In the genomic region with DNA sequence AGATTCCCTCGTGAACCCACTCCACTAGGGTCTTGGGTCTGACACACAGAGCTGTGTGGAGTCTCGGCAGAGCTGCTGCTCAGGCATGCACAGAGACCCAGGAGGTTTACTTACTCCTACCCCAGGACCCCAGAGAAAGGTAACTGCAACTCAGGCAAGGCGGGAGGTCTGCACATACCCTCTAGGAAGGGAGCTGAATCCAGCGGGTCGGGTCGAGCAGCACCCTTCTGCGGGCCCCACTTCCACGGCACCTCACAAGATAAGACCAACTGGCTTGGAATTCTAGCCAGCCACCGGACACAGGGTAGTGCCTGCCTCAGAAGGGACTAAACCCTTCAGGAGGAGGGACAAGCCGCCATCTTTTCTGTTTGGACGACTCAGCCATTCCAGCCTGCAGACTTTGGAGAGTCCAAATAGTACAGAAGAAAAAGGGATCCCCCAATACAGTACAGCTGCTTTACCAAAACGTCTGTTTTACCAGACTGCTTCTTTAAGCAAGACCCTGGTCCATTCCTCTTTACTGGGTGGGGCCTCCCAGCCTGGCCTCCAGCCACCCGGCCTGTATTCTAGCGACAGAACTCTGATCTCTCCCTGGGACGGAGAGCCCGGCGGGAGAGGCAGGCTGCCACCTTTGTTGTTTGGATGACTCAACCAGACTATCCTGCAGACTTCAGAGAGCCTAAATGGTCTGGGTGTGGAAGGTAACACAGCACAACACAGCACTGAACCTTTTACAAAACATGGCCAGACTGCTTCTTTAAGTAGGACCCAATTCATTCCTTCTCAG, we compare ENCODE assay signal across 17 cellular contexts.
DNase-seq lines count a peak whose midpoint lies in the region; ATAC-seq and TF ChIP-seq lines count a peak whose summit lies in the region.
"Had no signal": no experiment of that assay in that cellular context is flagged by ENCODE, and none has a peak within 500 bp of the region (broad histone marks: within the 10 kb centered on the region; RNA-seq: fewer than 3 reads in every experiment).

No MANE protein-coding gene starts in this region.

- H3K14ac ChIP-seq in neuronal stem cell (ENCODE audit: low read length), result no peak overlapping the region

- DNase-seq in ELF-1 (ENCODE audit: low read depth, low spot score), result peak; percentile 15
- DNase-seq in PC-9, result no peak
- DNase-seq in neuronal stem cell (ENCODE audit: low spot score), result no peak
- DNase-seq in upper lobe of left lung, result peak in 1 of 2 donors; percentile 20
- no peak for DNase-seq in vagina (ENCODE audit: extremely low spot score in 2 of 2)
- no peak for DNase-seq in hepatocyte (ENCODE audit: low spot score)
- DNase-seq in tibial nerve (ENCODE audit: low spot score in 2 of 2), result no peak
- DNase-seq: ACHN; BE2C; C1 segment of cervical spinal cord; CD4-positive, alpha-beta memory T cell; DMS153; DMS79; GF-D8; GM23248 had no signal

- H3K36me3 ChIP-seq in PC-9 (ENCODE audit: low read depth) (no peaks in the 10 kb centered on the region), neuronal stem cell (replicated peaks in 1 of 2; ENCODE audit: control insufficient read depth in 2 of 2, insufficient read depth in 2 of 2, low read length in 2 of 2) (no peaks in the 10 kb centered on the region), upper lobe of left lung (no peaks in the 10 kb centered on the region), vagina (no peaks in the 10 kb centered on the region), hepatocyte (replicated peaks; ENCODE audit: insufficient read depth, low read depth) (no peaks in the 10 kb centered on the region), tibial nerve (no peaks in the 10 kb centered on the region)
- H3K36me3 ChIP-seq: BE2C, HAP-1 had no signal

- H3K9me3 ChIP-seq in PC-9 (ENCODE audit: insufficient read depth, low read depth) (no peaks in the 10 kb centered on the region), neuronal stem cell (replicated peaks in 1 of 2; ENCODE audit: control insufficient read depth in 2 of 2, insufficient read depth in 1 of 2, low read depth in 1 of 2, low read length in 2 of 2) (no peaks in the 10 kb centered on the region), upper lobe of left lung (no peaks in the 10 kb centered on the region), vagina (no peaks in the 10 kb centered on the region), hepatocyte (ENCODE audit: low read depth) (no peaks in the 10 kb centered on the region), tibial nerve (no peaks in the 10 kb centered on the region)
- H3K9me3 ChIP-seq: BE2C, HAP-1 had no signal

- H3K79me1 ChIP-seq in neuronal stem cell (ENCODE audit: low read depth, low read length), result no peaks in the 10 kb centered on the region

- TF ChIP-seq POLR2A in upper lobe of left lung (IDR thresholded peaks at IDR 0.05), result no peak
- no peak for TF ChIP-seq POLR2A in vagina (IDR thresholded peaks at IDR 0.05)
- TF ChIP-seq POLR2A in tibial nerve (IDR thresholded peaks at IDR 0.05), result no peak

- peak; percentile 17 to 19 for ATAC-seq in upper lobe of left lung (ENCODE audit: low FRiP score in 2 of 2)

- H3K9me2 ChIP-seq in PC-9 (ENCODE audit: insufficient read depth), result no peaks in the 10 kb centered on the region
- H3K9me2 ChIP-seq in hepatocyte (replicated peaks; ENCODE audit: insufficient read depth), result no peaks in the 10 kb centered on the region

- no peaks in the 10 kb centered on the region for H3K4me1 ChIP-seq in PC-9 (replicated peaks; ENCODE audit: insufficient read depth)
- H3K4me1 ChIP-seq in neuronal stem cell (ENCODE audit: control insufficient read depth in 2 of 2, insufficient read depth in 1 of 2, low read depth in 1 of 2, low read length in 2 of 2), result peaks cover 0 to 5% of the 10 kb centered on the region in 2 donors
- H3K4me1 ChIP-seq in upper lobe of left lung, result no peaks in the 10 kb centered on the region
- H3K4me1 ChIP-seq in vagina, result no peaks in the 10 kb centered on the region
- no peaks in the 10 kb centered on the region for H3K4me1 ChIP-seq in hepatocyte (ENCODE audit: insufficient read depth)
- H3K4me1 ChIP-seq in tibial nerve, result no peaks in the 10 kb centered on the region
- H3K4me1 ChIP-seq: BE2C, HAP-1 had no signal

- TF ChIP-seq CTCF in PC-9 (conservative IDR thresholded peaks at IDR 0.05) (no peak), upper lobe of left lung (IDR thresholded peaks at IDR 0.05) (no peak), vagina (IDR thresholded peaks at IDR 0.05) (no peak), hepatocyte (IDR thresholded peaks at IDR 0.05; ENCODE audit: poor library complexity) (no peak), tibial nerve (IDR thresholded peaks at IDR 0.05) (no peak)

- H3K27me3 ChIP-seq in PC-9 (ENCODE audit: insufficient read depth, low read depth), result no peaks in the 10 kb centered on the region
- no peaks in the 10 kb centered on the region for H3K27me3 ChIP-seq in neuronal stem cell (ENCODE audit: control insufficient read depth in 3 of 3, insufficient read depth in 3 of 3, low read depth in 1 of 3, low read length in 3 of 3)
- H3K27me3 ChIP-seq in upper lobe of left lung, result no peaks in the 10 kb centered on the region
- no peaks in the 10 kb centered on the region for H3K27me3 ChIP-seq in vagina
- H3K27me3 ChIP-seq in hepatocyte, result no peaks in the 10 kb centered on the region
- H3K27me3 ChIP-seq in tibial nerve, result no peaks in the 10 kb centered on the region
- H3K27me3 ChIP-seq: BE2C had no signal

- intact Hi-C loops in PC-9 (cut with micrococcal nuclease; ENCODE audit: unreplicated experiment) (no loop called here), vagina (cut with DNase I) (loop anchor here (2.0 kb wide), 1 partner anchor 28 kb away; no protein-coding TSS in a partner anchor)

- no peak overlapping the region for H2BK5ac ChIP-seq in neuronal stem cell (ENCODE audit: low read length)

- no peak overlapping the region for H3K27ac ChIP-seq in PC-9
- no peak overlapping the region for H3K27ac ChIP-seq in neuronal stem cell (replicated peaks; ENCODE audit: low read length)
- H3K27ac ChIP-seq in upper lobe of left lung, result no peak overlapping the region
- no peak overlapping the region for H3K27ac ChIP-seq in vagina
- H3K27ac ChIP-seq in hepatocyte, result no peak overlapping the region
- H3K27ac ChIP-seq in tibial nerve, result no peak overlapping the region
- H3K27ac ChIP-seq: GM23248, HL-60 had no signal

- H3K18ac ChIP-seq in neuronal stem cell (ENCODE audit: low read length), result peak overlapping the region; percentile 61

- H4K8ac ChIP-seq in neuronal stem cell (ENCODE audit: low read depth, low read length), result no peak overlapping the region

- POLR2A ChIA-PET in PC-9 (lab: Charles Lee; ENCODE audit: unreplicated experiment), result no interaction called here

- no peak overlapping the region for H4K91ac ChIP-seq in neuronal stem cell (ENCODE audit: low read depth, low read length, poor library complexity)

- CTCF ChIA-PET in PC-9 (lab: Charles Lee), result no interaction called here

- no peak for TF ChIP-seq EP300 in upper lobe of left lung (IDR thresholded peaks at IDR 0.05)
- TF ChIP-seq EP300 in tibial nerve (IDR thresholded peaks at IDR 0.05), result no peak

- peak overlapping the region; percentile 30; the same call in 1 of the 2 replicates for H3K4me2 ChIP-seq in PC-9
- H3K4me2 ChIP-seq in neuronal stem cell (ENCODE audit: insufficient read depth, low read length, poor library complexity, severe bottlenecking), result no peak overlapping the region
- H3K4me2 ChIP-seq in hepatocyte, result no peak overlapping the region

- H3K4ac ChIP-seq in neuronal stem cell (ENCODE audit: low read length), result no peak overlapping the region

- H2BK120ac ChIP-seq in neuronal stem cell (ENCODE audit: low read depth, low read length), result peak overlapping the region; percentile 1

- no peak overlapping the region for H2BK12ac ChIP-seq in neuronal stem cell (ENCODE audit: low read length)

- H3K4me3 ChIP-seq in PC-9 (no peak overlapping the region), neuronal stem cell (ENCODE audit: low read length in 2 of 2) (no peak overlapping the region), upper lobe of left lung (no peak overlapping the region), vagina (no peak overlapping the region), hepatocyte (no peak overlapping the region), tibial nerve (no peak overlapping the region)
- H3K4me3 ChIP-seq: GM23248, HAP-1 had no signal

- no TSS peak for BruUV-seq in PC-9 (replicated peaks; lab: Mats Ljungman, UMichigan)

- H2AFZ ChIP-seq in PC-9 (no peak overlapping the region), neuronal stem cell (ENCODE audit: low read length) (peak overlapping the region; percentile 43), hepatocyte (no peak overlapping the region)
- H2AFZ ChIP-seq: GM23248 had no signal

- no peaks in the 10 kb centered on the region for H3F3A ChIP-seq in PC-9 (ENCODE audit: insufficient read depth, low read depth)

- H3K9ac ChIP-seq in neuronal stem cell (ENCODE audit: low read depth, low read length, poor library complexity), result no peak overlapping the region
- H3K9ac ChIP-seq: GM23248 had no signal

- no CpG with 5 or more reads among the region's 17 CpGs for WGBS in neuronal stem cell (ENCODE audit: extremely low coverage in 2 of 2, insufficient read length in 2 of 2, insufficient replicate concordance in 1 of 2), 2 donors
- WGBS in upper lobe of left lung, 2 donors, result 88 to 93% methylated on average over 10 to 17 of the region's 17 CpGs
- WGBS in hepatocyte (ENCODE audit: low lambda C conversion rate, missing lambda C conversion rate), result 75% methylated on average over 17 of the region's 17 CpGs
- WGBS in tibial nerve, 2 donors, result 88 to 89% methylated on average over 14 to 17 of the region's 17 CpGs

- no peak overlapping the region for H2BK15ac ChIP-seq in neuronal stem cell (ENCODE audit: low read length)

- H3K79me2 ChIP-seq in PC-9 (ENCODE audit: low read depth) (no peaks in the 10 kb centered on the region), hepatocyte (no peaks in the 10 kb centered on the region)

- H4K20me1 ChIP-seq in PC-9 (ENCODE audit: insufficient read depth), result no peaks in the 10 kb centered on the region
- H4K20me1 ChIP-seq in hepatocyte (ENCODE audit: insufficient read depth, poor library complexity, severe bottlenecking), result no peaks in the 10 kb centered on the region

- no peak overlapping the region for H3K23ac ChIP-seq in neuronal stem cell (ENCODE audit: low read depth, low read length, poor library complexity)

- no peak overlapping the region for H2AK5ac ChIP-seq in neuronal stem cell (ENCODE audit: low read depth, low read length)
